32 cellular contexts compared by ENCODE assay signal in genomic region chr2:2542316-2542715, GRCh38.
"Had no signal": no experiment of that assay in that cellular context is flagged by ENCODE, and none has a peak within 500 bp of the region (broad histone marks: within the 10 kb centered on the region; RNA-seq: fewer than 3 reads in every experiment).

No MANE protein-coding gene starts in this region.

- DNase-seq: activated CD4-positive, alpha-beta memory T cell treated with anti-CD3 and anti-CD28 coated beads, Interleukin-2, amount 10 ng/mL, durations not matched to agents 7 days and 5 days; activated CD4-positive, alpha-beta T cell treated with anti-CD3 and anti-CD28 coated beads for 1 hour; activated CD4-positive, alpha-beta T cell treated with anti-CD3 and anti-CD28 coated beads for 48 hours; activated CD4-positive, CD25-positive, alpha-beta regulatory T cell; activated CD8-positive, alpha-beta memory T cell treated with anti-CD3 and anti-CD28 coated beads for 24 hours; activated CD8-positive, alpha-beta memory T cell treated with anti-CD3 and anti-CD28 coated beads, Interleukin-2, amount 10 ng/mL, durations not matched to agents 7 days and 5 days; activated CD8-positive, alpha-beta memory T cell treated with anti-CD3 and anti-CD28 coated beads, Interleukin-2, amount 50 U/mL, for 48 hours; activated effector memory CD4-positive, alpha-beta T cell treated with Interleukin-2 at 50 U/mL for 16 hours; activated naive CD4-positive, alpha-beta T cell treated with anti-CD3 and anti-CD28 coated beads, Interleukin-2, amount 10 ng/mL, durations not matched to agents 7 days and 5 days; activated naive CD8-positive, alpha-beta T cell treated with anti-CD3 and anti-CD28 coated beads, Interleukin-2, amount 50 U/mL, for 24 hours; activated T-cell treated with anti-CD3 and anti-CD28 coated beads, Interleukin-2, amount 50 U/mL, for 48 hours; cerebellar nuclear complex; Karpas-422; KBM-7; NCI-H1105; NCI-H1417 treated with DMSO at 0.1 percent for 48 hours; NCI-H187 treated with DMSO at 0.1 percent for 48 hours; NCI-H2081; NCI-H2171; NCI-H2227 treated with DMSO at 0.1 percent for 48 hours; NCI-H524 treated with DMSO at 0.1 percent for 48 hours; NCI-H748 treated with DMSO at 0.1 percent for 48 hours; NK-92 treated with Interleukin-12 subunit alpha and Interleukin-12 subunit beta, amount 100 ng/mL, for 24 hours; PC-9; SW 1271; T-helper 1 cell; T-helper 2 cell; T-helper 9 cell; WERI-Rb-1 had no signal

- H3K27ac Mint-ChIP-seq: activated CD4-positive, alpha-beta memory T cell treated with anti-CD3 and anti-CD28 coated beads, Interleukin-2, amount 10 ng/mL, durations not matched to agents 7 days and 5 days; activated CD8-positive, alpha-beta memory T cell treated with anti-CD3 and anti-CD28 coated beads, Interleukin-2, amount 10 ng/mL, durations not matched to agents 7 days and 5 days; activated naive CD4-positive, alpha-beta T cell treated with anti-CD3 and anti-CD28 coated beads, Interleukin-2, amount 10 ng/mL, durations not matched to agents 7 days and 5 days; activated naive CD8-positive, alpha-beta T cell; activated naive CD8-positive, alpha-beta T cell treated with anti-CD3 and anti-CD28 coated beads, Interleukin-2, amount 50 U/mL, for 24 hours; brain had no signal

- H3K36me3 Mint-ChIP-seq: activated CD8-positive, alpha-beta memory T cell treated with anti-CD3 and anti-CD28 coated beads, Interleukin-2, amount 10 ng/mL, durations not matched to agents 7 days and 5 days; activated naive CD4-positive, alpha-beta T cell treated with anti-CD3 and anti-CD28 coated beads, Interleukin-2, amount 10 ng/mL, durations not matched to agents 7 days and 5 days; activated naive CD8-positive, alpha-beta T cell; brain had no signal

- H3K36me3 ChIP-seq: WERI-Rb-1 had no signal

- H3K27me3 Mint-ChIP-seq: activated CD4-positive, alpha-beta memory T cell treated with anti-CD3 and anti-CD28 coated beads, Interleukin-2, amount 10 ng/mL, durations not matched to agents 7 days and 5 days; activated CD8-positive, alpha-beta memory T cell treated with anti-CD3 and anti-CD28 coated beads, Interleukin-2, amount 10 ng/mL, durations not matched to agents 7 days and 5 days; activated naive CD4-positive, alpha-beta T cell treated with anti-CD3 and anti-CD28 coated beads, Interleukin-2, amount 10 ng/mL, durations not matched to agents 7 days and 5 days; activated naive CD8-positive, alpha-beta T cell had no signal

- H3K27ac ChIP-seq: PC-9, RWPE1, WERI-Rb-1 had no signal

- H3K4me1 Mint-ChIP-seq: activated CD4-positive, alpha-beta memory T cell treated with anti-CD3 and anti-CD28 coated beads, Interleukin-2, amount 10 ng/mL, durations not matched to agents 7 days and 5 days; activated CD8-positive, alpha-beta memory T cell treated with anti-CD3 and anti-CD28 coated beads, Interleukin-2, amount 10 ng/mL, durations not matched to agents 7 days and 5 days; activated naive CD4-positive, alpha-beta T cell treated with anti-CD3 and anti-CD28 coated beads, Interleukin-2, amount 10 ng/mL, durations not matched to agents 7 days and 5 days; activated naive CD8-positive, alpha-beta T cell treated with anti-CD3 and anti-CD28 coated beads, Interleukin-2, amount 50 U/mL, for 24 hours had no signal

- H3K4me3 ChIP-seq: PC-9 had no signal

- H3K9me3 Mint-ChIP-seq: activated CD4-positive, alpha-beta memory T cell treated with anti-CD3 and anti-CD28 coated beads, Interleukin-2, amount 10 ng/mL, durations not matched to agents 7 days and 5 days; activated naive CD4-positive, alpha-beta T cell treated with anti-CD3 and anti-CD28 coated beads, Interleukin-2, amount 10 ng/mL, durations not matched to agents 7 days and 5 days; activated naive CD8-positive, alpha-beta T cell treated with anti-CD3 and anti-CD28 coated beads, Interleukin-2, amount 50 U/mL, for 24 hours had no signal

- H3K4me3 Mint-ChIP-seq: activated CD4-positive, alpha-beta memory T cell treated with anti-CD3 and anti-CD28 coated beads, Interleukin-2, amount 10 ng/mL, durations not matched to agents 7 days and 5 days; activated CD8-positive, alpha-beta memory T cell treated with anti-CD3 and anti-CD28 coated beads, Interleukin-2, amount 10 ng/mL, durations not matched to agents 7 days and 5 days; activated naive CD4-positive, alpha-beta T cell treated with anti-CD3 and anti-CD28 coated beads, Interleukin-2, amount 10 ng/mL, durations not matched to agents 7 days and 5 days; activated naive CD8-positive, alpha-beta T cell; activated naive CD8-positive, alpha-beta T cell treated with anti-CD3 and anti-CD28 coated beads, Interleukin-2, amount 50 U/mL, for 24 hours; brain had no signal
